15 cellular contexts compared by ENCODE assay signal in the genomic region with DNA sequence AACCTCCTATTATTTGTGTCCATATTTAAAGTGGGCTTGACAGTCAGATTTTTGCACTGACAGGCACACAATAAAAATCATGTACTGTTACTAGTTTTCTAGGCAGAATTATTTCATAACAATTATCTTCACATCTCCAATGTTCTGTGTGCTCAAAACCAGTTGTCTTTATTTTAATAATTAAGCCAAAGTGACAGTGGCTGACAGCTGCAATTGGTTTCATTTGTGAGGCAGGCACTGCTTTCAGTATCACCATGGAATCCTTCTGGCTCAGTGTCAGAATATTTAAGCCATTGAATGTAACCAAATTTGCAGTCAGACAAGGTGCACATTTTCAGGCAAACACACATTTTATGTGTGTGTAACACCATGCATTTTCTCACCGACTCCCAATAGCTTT.
DNase-seq lines count a peak whose midpoint lies in the region; ATAC-seq lines count a peak whose summit lies in the region.
"Had no signal": no experiment of that assay in that cellular context is flagged by ENCODE, and none has a peak within 500 bp of the region (broad histone marks: within the 10 kb centered on the region; RNA-seq: fewer than 3 reads in every experiment).

No MANE protein-coding gene starts in this region.

- DNase-seq in G401 (ENCODE audit: low spot score) (peak; percentile 14), NCI-H774 (lab: John Stamatoyannopoulos, UW) (peak; percentile 32), left lobe of liver (ENCODE audit: low spot score) (no peak), NCI-H510A (lab: John Stamatoyannopoulos, UW) (no peak), SKM-1 (lab: John Stamatoyannopoulos, UW; ENCODE audit: unreplicated experiment) (no peak), mesenteric fat pad (ENCODE audit: low spot score) (no peak), sciatic nerve (ENCODE audit: low spot score) (no peak)
- DNase-seq: activated CD4-positive, alpha-beta T cell treated with anti-CD3 and anti-CD28 coated beads for 4 hours; activated naive CD8-positive, alpha-beta T cell treated with anti-CD3 and anti-CD28 coated beads for 36 hours; mammary epithelial cell; NCI-H1436; stimulated activated CD4-positive, alpha-beta T cell treated with anti-CD3 and anti-CD28 coated beads, Interleukin-4, amount 100 ng/mL, for 4 hours; upper lobe of left lung had no signal

- peak; percentile 81 for ATAC-seq in HG03159 (IDR thresholded peaks at IDR 0.05; ENCODE audit: unreplicated experiment)
- ATAC-seq in left lobe of liver, result peak; percentile 51
- ATAC-seq in sciatic nerve, result no peak
- ATAC-seq: K562 had no signal

- in situ Hi-C loops in G401 (cut with HindIII; ENCODE audit: low sequenced_read_pairs), result no loop called here

- intact Hi-C loops in sciatic nerve (cut with DNase I), result no loop called here

Comparison
In these comparisons a context has a peak if more than half of its experiments do, and no peak if none do; other contexts are left out.
1. DNase-seq: peak in G401 (single experiment) and NCI-H774 (single experiment); none in left lobe of liver (single experiment), NCI-H510A (single experiment), SKM-1 (single experiment), mesenteric fat pad (single experiment) and sciatic nerve (single experiment).